ENCODE assay signal across 33 cellular contexts in genomic region chr2:205370726-205371125, GRCh38.
"Had no signal": no experiment of that assay in that cellular context is flagged by ENCODE, and none has a peak within 500 bp of the region (broad histone marks: within the 10 kb centered on the region; RNA-seq: fewer than 3 reads in every experiment).

No MANE protein-coding gene starts in this region.

- DNase-seq: activated CD4-positive, alpha-beta memory T cell treated with anti-CD3 and anti-CD28 coated beads for 36 hours; activated CD4-positive, alpha-beta T cell treated with anti-CD3 and anti-CD28 coated beads for 36 hours; activated CD4-positive, alpha-beta T cell treated with anti-CD3 and anti-CD28 coated beads, Interleukin-2, amount 10 ng/mL, durations not matched to agents 24 days and 14 days; activated CD4-positive, CD25-positive, alpha-beta regulatory T cell; activated CD4-positive, CD25-positive, alpha-beta regulatory T cell treated with anti-CD3 and anti-CD28 coated beads, Interleukin-2, amount 50 U/mL, for 72 hours; activated CD8-positive, alpha-beta memory T cell treated with anti-CD3 and anti-CD28 coated beads, Interleukin-2, amount 10 ng/mL, durations not matched to agents 7 days and 5 days; activated CD8-positive, alpha-beta memory T cell treated with anti-CD3 and anti-CD28 coated beads, Interleukin-2, amount 50 U/mL, for 4 hours; activated CD8-positive, alpha-beta T cell treated with anti-CD3 and anti-CD28 coated beads, Interleukin-2, amount 10 ng/mL, durations not matched to agents 7 days and 5 days; activated effector memory CD4-positive, alpha-beta T cell treated with anti-CD3 and anti-CD28 coated beads, Interleukin-2, amount 50 U/mL, for 16 hours; activated naive CD4-positive, alpha-beta T cell treated with anti-CD3 and anti-CD28 coated beads for 36 hours; activated naive CD8-positive, alpha-beta T cell treated with anti-CD3 and anti-CD28 coated beads for 36 hours; activated naive CD8-positive, alpha-beta T cell treated with anti-CD3 and anti-CD28 coated beads, Interleukin-2, amount 50 U/mL, for 24 hours; activated T-cell treated with anti-CD3 and anti-CD28 coated beads, Interleukin-2, amount 50 U/mL, for 1 hour; activated T-cell treated with anti-CD3 and anti-CD28 coated beads, Interleukin-2, amount 50 U/mL, for 48 hours; adrenal gland; amygdala; aorta; body of pancreas; central memory CD4-positive, alpha-beta T cell; dorsolateral prefrontal cortex; effector memory CD4-positive, alpha-beta T cell; endodermal cell; foreskin fibroblast; head of caudate nucleus; T-helper 2 cell had no signal

- H3K27me3 ChIP-seq: adrenal gland, body of pancreas, cardiac muscle cell, dorsolateral prefrontal cortex had no signal

- ATAC-seq: activated CD4-positive, alpha-beta T cell treated with anti-CD3 and anti-CD28 coated beads for 36 hours; activated CD8-positive, alpha-beta memory T cell treated with anti-CD3 and anti-CD28 coated beads, Interleukin-2, amount 10 ng/mL, durations not matched to agents 7 days and 5 days; activated CD8-positive, alpha-beta T cell treated with anti-CD3 and anti-CD28 coated beads, Interleukin-2, amount 10 ng/mL, durations not matched to agents 7 days and 5 days; activated naive CD8-positive, alpha-beta T cell treated with anti-CD3 and anti-CD28 coated beads, Interleukin-2, amount 50 U/mL, for 24 hours; body of pancreas; esophagus mucosa had no signal

- H3K36me3 ChIP-seq: adrenal gland, cardiac muscle cell had no signal

- H3K9me3 ChIP-seq: adrenal gland, body of pancreas had no signal

- H3K4me3 Mint-ChIP-seq: activated CD4-positive, alpha-beta memory T cell treated with anti-CD3 and anti-CD28 coated beads for 36 hours; activated CD4-positive, alpha-beta T cell treated with anti-CD3 and anti-CD28 coated beads for 36 hours; activated CD4-positive, alpha-beta T cell treated with anti-CD3 and anti-CD28 coated beads, Interleukin-2, amount 10 ng/mL, durations not matched to agents 24 days and 14 days; activated CD8-positive, alpha-beta memory T cell treated with anti-CD3 and anti-CD28 coated beads, Interleukin-2, amount 10 ng/mL, durations not matched to agents 7 days and 5 days; activated CD8-positive, alpha-beta T cell treated with anti-CD3 and anti-CD28 coated beads, Interleukin-2, amount 10 ng/mL, durations not matched to agents 7 days and 5 days; activated naive CD4-positive, alpha-beta T cell treated with anti-CD3 and anti-CD28 coated beads for 36 hours; activated naive CD4-positive, alpha-beta T cell treated with anti-CD3 and anti-CD28 coated beads, Interleukin-2, amount 50 U/mL, for 24 hours; activated naive CD8-positive, alpha-beta T cell treated with anti-CD3 and anti-CD28 coated beads for 36 hours; activated naive CD8-positive, alpha-beta T cell treated with anti-CD3 and anti-CD28 coated beads, Interleukin-2, amount 50 U/mL, for 24 hours; activated T-helper 1 cell treated with anti-CD3 and anti-CD28 coated beads, Interleukin-12 subunit alpha, Interleukin-12 subunit beta, Interleukin-2, Interleukin-4 antibody, amounts not matched to agents 30 ng/mL and 10 ng/mL and 1 ng/mL, durations not matched to agents 14 hours and 24 hours and 36 hours; dendritic cell treated with granulocyte-macrophage colony-stimulating factor and Interleukin-4, amounts not matched to agents 40 ng/mL and 50 ng/mL, for 4 days; endodermal cell had no signal

- H3K9me3 Mint-ChIP-seq: activated CD4-positive, alpha-beta memory T cell treated with anti-CD3 and anti-CD28 coated beads for 36 hours; activated CD4-positive, alpha-beta T cell treated with anti-CD3 and anti-CD28 coated beads, Interleukin-2, amount 10 ng/mL, durations not matched to agents 24 days and 14 days; activated naive CD4-positive, alpha-beta T cell treated with anti-CD3 and anti-CD28 coated beads for 36 hours; activated naive CD4-positive, alpha-beta T cell treated with anti-CD3 and anti-CD28 coated beads, Interleukin-2, amount 50 U/mL, for 24 hours; activated naive CD8-positive, alpha-beta T cell treated with anti-CD3 and anti-CD28 coated beads for 36 hours; activated naive CD8-positive, alpha-beta T cell treated with anti-CD3 and anti-CD28 coated beads, Interleukin-2, amount 50 U/mL, for 24 hours; activated T-helper 1 cell treated with anti-CD3 and anti-CD28 coated beads, Interleukin-12 subunit alpha, Interleukin-12 subunit beta, Interleukin-2, Interleukin-4 antibody, amounts not matched to agents 30 ng/mL and 10 ng/mL and 1 ng/mL, durations not matched to agents 14 hours and 24 hours and 36 hours; activated T-helper 2 cell treated with anti-CD3 and anti-CD28 coated beads, Interferon-gamma antibody, Interleukin-2, Interleukin-4, amounts not matched to agents 10 μg/mL and 5 μg/mL and 100 μg/mL, durations not matched to agents 14 hours and 24 hours and 36 hours; dendritic cell treated with granulocyte-macrophage colony-stimulating factor and Interleukin-4, amounts not matched to agents 40 ng/mL and 50 ng/mL, for 4 days; endodermal cell had no signal

- H3K27ac ChIP-seq: adrenal gland, body of pancreas, cardiac muscle cell, coronary artery, dorsolateral prefrontal cortex had no signal

- H3K27ac Mint-ChIP-seq: activated CD4-positive, alpha-beta memory T cell treated with anti-CD3 and anti-CD28 coated beads for 36 hours; activated CD4-positive, alpha-beta T cell treated with anti-CD3 and anti-CD28 coated beads for 36 hours; activated CD4-positive, alpha-beta T cell treated with anti-CD3 and anti-CD28 coated beads, Interleukin-2, amount 10 ng/mL, durations not matched to agents 24 days and 14 days; activated CD8-positive, alpha-beta memory T cell treated with anti-CD3 and anti-CD28 coated beads, Interleukin-2, amount 10 ng/mL, durations not matched to agents 7 days and 5 days; activated CD8-positive, alpha-beta T cell treated with anti-CD3 and anti-CD28 coated beads, Interleukin-2, amount 10 ng/mL, durations not matched to agents 7 days and 5 days; activated naive CD4-positive, alpha-beta T cell treated with anti-CD3 and anti-CD28 coated beads for 36 hours; activated naive CD4-positive, alpha-beta T cell treated with anti-CD3 and anti-CD28 coated beads, Interleukin-2, amount 50 U/mL, for 24 hours; activated naive CD8-positive, alpha-beta T cell treated with anti-CD3 and anti-CD28 coated beads for 36 hours; activated naive CD8-positive, alpha-beta T cell treated with anti-CD3 and anti-CD28 coated beads, Interleukin-2, amount 50 U/mL, for 24 hours; activated T-helper 1 cell treated with anti-CD3 and anti-CD28 coated beads, Interleukin-12 subunit alpha, Interleukin-12 subunit beta, Interleukin-2, Interleukin-4 antibody, amounts not matched to agents 30 ng/mL and 10 ng/mL and 1 ng/mL, durations not matched to agents 14 hours and 24 hours and 36 hours; activated T-helper 2 cell treated with anti-CD3 and anti-CD28 coated beads, Interferon-gamma antibody, Interleukin-2, Interleukin-4, amounts not matched to agents 10 μg/mL and 5 μg/mL and 100 μg/mL, durations not matched to agents 14 hours and 24 hours and 36 hours; dendritic cell treated with granulocyte-macrophage colony-stimulating factor and Interleukin-4, amounts not matched to agents 40 ng/mL and 50 ng/mL, for 4 days; endodermal cell had no signal

- H3K36me3 Mint-ChIP-seq: activated CD4-positive, alpha-beta memory T cell treated with anti-CD3 and anti-CD28 coated beads for 36 hours; activated CD8-positive, alpha-beta memory T cell treated with anti-CD3 and anti-CD28 coated beads, Interleukin-2, amount 10 ng/mL, durations not matched to agents 7 days and 5 days; activated naive CD4-positive, alpha-beta T cell treated with anti-CD3 and anti-CD28 coated beads, Interleukin-2, amount 50 U/mL, for 24 hours; activated naive CD8-positive, alpha-beta T cell treated with anti-CD3 and anti-CD28 coated beads for 36 hours had no signal

- H3K27me3 Mint-ChIP-seq: activated CD4-positive, alpha-beta memory T cell treated with anti-CD3 and anti-CD28 coated beads for 36 hours; activated CD8-positive, alpha-beta memory T cell treated with anti-CD3 and anti-CD28 coated beads, Interleukin-2, amount 10 ng/mL, durations not matched to agents 7 days and 5 days; activated naive CD4-positive, alpha-beta T cell treated with anti-CD3 and anti-CD28 coated beads, Interleukin-2, amount 50 U/mL, for 24 hours; activated naive CD8-positive, alpha-beta T cell treated with anti-CD3 and anti-CD28 coated beads for 36 hours; activated naive CD8-positive, alpha-beta T cell treated with anti-CD3 and anti-CD28 coated beads, Interleukin-2, amount 50 U/mL, for 24 hours; dendritic cell treated with granulocyte-macrophage colony-stimulating factor and Interleukin-4, amounts not matched to agents 40 ng/mL and 50 ng/mL, for 4 days had no signal

- FAIRE-seq: frontal cortex had no signal

- H3K4me1 Mint-ChIP-seq: activated CD4-positive, alpha-beta T cell treated with anti-CD3 and anti-CD28 coated beads, Interleukin-2, amount 10 ng/mL, durations not matched to agents 24 days and 14 days; activated CD8-positive, alpha-beta memory T cell treated with anti-CD3 and anti-CD28 coated beads, Interleukin-2, amount 10 ng/mL, durations not matched to agents 7 days and 5 days; activated naive CD4-positive, alpha-beta T cell treated with anti-CD3 and anti-CD28 coated beads, Interleukin-2, amount 50 U/mL, for 24 hours; activated naive CD8-positive, alpha-beta T cell treated with anti-CD3 and anti-CD28 coated beads, Interleukin-2, amount 50 U/mL, for 24 hours had no signal

- H3K4me1 ChIP-seq: adrenal gland, body of pancreas had no signal

- H3K4me3 ChIP-seq: adrenal gland, body of pancreas, cardiac muscle cell, coronary artery, dorsolateral prefrontal cortex had no signal
